In genomic region chr15:101017935-101018849, GRCh38 we compare ENCODE assay signal across 18 cellular contexts.
DNase-seq lines count a peak whose midpoint lies in the region; ATAC-seq and TF ChIP-seq lines count a peak whose summit lies in the region.
"Had no signal": no experiment of that assay in that cellular context is flagged by ENCODE, and none has a peak within 500 bp of the region (broad histone marks: within the 10 kb centered on the region; RNA-seq: fewer than 3 reads in every experiment).

No MANE protein-coding gene starts in this region.

- H3K36me3 ChIP-seq in RWPE2 (ENCODE audit: low read depth) = peaks cover 14% of the 10 kb centered on the region
- H3K36me3 ChIP-seq in suprapubic skin = peaks cover 59% of the 10 kb centered on the region
- H3K36me3 ChIP-seq in smooth muscle cell (ENCODE audit: low read depth) = no peaks in the 10 kb centered on the region
- H3K36me3 ChIP-seq: breast epithelium had no signal

- no peaks in the 10 kb centered on the region for H3K36me3 Mint-ChIP-seq in activated CD8-positive, alpha-beta T cell treated with anti-CD3 and anti-CD28 coated beads, Interleukin-2, amount 10 ng/mL, durations not matched to agents 7 days and 5 days (ENCODE audit: low read depth)
- H3K36me3 Mint-ChIP-seq in activated CD8-positive, alpha-beta T cell treated with anti-CD3 and anti-CD28 coated beads for 36 hours (ENCODE audit: low read depth) = no peaks in the 10 kb centered on the region
- no peaks in the 10 kb centered on the region for H3K36me3 Mint-ChIP-seq in nephron progenitor cell (ENCODE audit: low read depth)
- H3K36me3 Mint-ChIP-seq: activated naive CD4-positive, alpha-beta T cell treated with anti-CD3 and anti-CD28 coated beads, Interleukin-2, amount 50 U/mL, for 24 hours; T-cell had no signal

- no peaks in the 10 kb centered on the region for H3K27me3 Mint-ChIP-seq in activated CD8-positive, alpha-beta T cell treated with anti-CD3 and anti-CD28 coated beads, Interleukin-2, amount 10 ng/mL, durations not matched to agents 7 days and 5 days (ENCODE audit: low read depth)
- peaks cover 2% of the 10 kb centered on the region for H3K27me3 Mint-ChIP-seq in activated CD8-positive, alpha-beta T cell treated with anti-CD3 and anti-CD28 coated beads for 36 hours
- peaks cover 13% of the 10 kb centered on the region for H3K27me3 Mint-ChIP-seq in nephron progenitor cell (ENCODE audit: low read depth, poor library complexity)
- H3K27me3 Mint-ChIP-seq: activated naive CD4-positive, alpha-beta T cell treated with anti-CD3 and anti-CD28 coated beads, Interleukin-2, amount 50 U/mL, for 24 hours had no signal

- no peaks in the 10 kb centered on the region for H3K4me1 ChIP-seq in RWPE2 (ENCODE audit: insufficient read depth, poor library complexity, severe bottlenecking)
- no peaks in the 10 kb centered on the region for H3K4me1 ChIP-seq in suprapubic skin
- H3K4me1 ChIP-seq in smooth muscle cell (ENCODE audit: low read depth) = peaks cover 7% of the 10 kb centered on the region
- H3K4me1 ChIP-seq: breast epithelium, Caco-2 had no signal

- no peak overlapping the region for H3K4me3 Mint-ChIP-seq in activated CD8-positive, alpha-beta T cell treated with anti-CD3 and anti-CD28 coated beads, Interleukin-2, amount 10 ng/mL, durations not matched to agents 7 days and 5 days
- H3K4me3 Mint-ChIP-seq in activated CD8-positive, alpha-beta T cell treated with anti-CD3 and anti-CD28 coated beads for 36 hours = no peak overlapping the region
- H3K4me3 Mint-ChIP-seq in nephron progenitor cell = no peak overlapping the region
- H3K4me3 Mint-ChIP-seq: activated naive CD4-positive, alpha-beta T cell treated with anti-CD3 and anti-CD28 coated beads, Interleukin-2, amount 50 U/mL, for 24 hours; effector memory CD8-positive, alpha-beta T cell; T-cell; WTC11 had no signal

- H3K9me3 Mint-ChIP-seq in activated CD8-positive, alpha-beta T cell treated with anti-CD3 and anti-CD28 coated beads, Interleukin-2, amount 10 ng/mL, durations not matched to agents 7 days and 5 days (ENCODE audit: insufficient read depth) = no peaks in the 10 kb centered on the region
- H3K9me3 Mint-ChIP-seq in activated CD8-positive, alpha-beta T cell treated with anti-CD3 and anti-CD28 coated beads for 36 hours = no peaks in the 10 kb centered on the region
- no peaks in the 10 kb centered on the region for H3K9me3 Mint-ChIP-seq in nephron progenitor cell
- H3K9me3 Mint-ChIP-seq: activated naive CD4-positive, alpha-beta T cell treated with anti-CD3 and anti-CD28 coated beads, Interleukin-2, amount 50 U/mL, for 24 hours; effector memory CD8-positive, alpha-beta T cell; T-cell had no signal

- no peaks in the 10 kb centered on the region for H3K4me1 Mint-ChIP-seq in activated CD8-positive, alpha-beta T cell treated with anti-CD3 and anti-CD28 coated beads, Interleukin-2, amount 10 ng/mL, durations not matched to agents 7 days and 5 days (ENCODE audit: low read depth)
- H3K4me1 Mint-ChIP-seq in activated CD8-positive, alpha-beta T cell treated with anti-CD3 and anti-CD28 coated beads for 36 hours (ENCODE audit: low read depth) = no peaks in the 10 kb centered on the region
- H3K4me1 Mint-ChIP-seq in nephron progenitor cell = peaks cover 35% of the 10 kb centered on the region
- H3K4me1 Mint-ChIP-seq: activated naive CD4-positive, alpha-beta T cell treated with anti-CD3 and anti-CD28 coated beads, Interleukin-2, amount 50 U/mL, for 24 hours had no signal

- no peak for TF ChIP-seq EP300 in suprapubic skin (IDR thresholded peaks at IDR 0.05)

- WGBS in suprapubic skin = 78% methylated on average over 15 of the region's 15 CpGs
- 93% methylated on average over 15 of the region's 15 CpGs for WGBS in smooth muscle cell (ENCODE audit: low lambda C conversion rate)

- H3F3A ChIP-seq in smooth muscle cell (ENCODE audit: low read depth) = peaks cover 6% of the 10 kb centered on the region

- H4K20me1 ChIP-seq in smooth muscle cell (ENCODE audit: low read depth) = no peaks in the 10 kb centered on the region

- H3K9ac ChIP-seq in smooth muscle cell (ENCODE audit: low read depth) = no peak overlapping the region

- TF ChIP-seq CTCF in activated CD8-positive, alpha-beta T cell treated with anti-CD3 and anti-CD28 coated beads for 36 hours (IDR thresholded peaks at IDR 0.05) = no peak
- TF ChIP-seq CTCF in RWPE2 (IDR thresholded peaks at IDR 0.05; ENCODE audit: poor library complexity, severe bottlenecking) = no peak
- no peak for TF ChIP-seq CTCF in suprapubic skin (IDR thresholded peaks at IDR 0.05)
- no peak for TF ChIP-seq CTCF in smooth muscle cell (IDR thresholded peaks at IDR 0.05; ENCODE audit: borderline replicate concordance, insufficient read depth, poor library complexity, severe bottlenecking)
- TF ChIP-seq CTCF in nephron progenitor cell (IDR thresholded peaks at IDR 0.05) = no peak

- no peak for TF ChIP-seq POLR2A in suprapubic skin (IDR thresholded peaks at IDR 0.05)

- H3K4me2 ChIP-seq in smooth muscle cell = no peak overlapping the region

- no peak overlapping the region for H3K27ac ChIP-seq in RWPE2 (ENCODE audit: poor library complexity, severe bottlenecking)
- no peak overlapping the region for H3K27ac ChIP-seq in suprapubic skin
- H3K27ac ChIP-seq in smooth muscle cell (ENCODE audit: low read depth) = no peak overlapping the region
- H3K27ac ChIP-seq: breast epithelium had no signal

- no peak overlapping the region for H2AFZ ChIP-seq in smooth muscle cell (ENCODE audit: low read depth)

- CTCF ChIA-PET in activated CD8-positive, alpha-beta T cell treated with anti-CD3 and anti-CD28 coated beads, Interleukin-2, amount 10 ng/mL, durations not matched to agents 7 days and 5 days (lab: Charles Lee) = interaction anchor here (1.0 to 4.5 kb wide), 4 partner anchors 11 to 668 kb away, joined by 4 to 41 read pairs (median 16); no protein-coding TSS in a partner anchor
- CTCF ChIA-PET in activated CD8-positive, alpha-beta T cell treated with anti-CD3 and anti-CD28 coated beads for 36 hours (lab: Charles Lee) = interaction anchor here (1.0 to 6.9 kb wide), 2 partner anchors 9 to 240 kb away, joined by 3 to 77 read pairs; no protein-coding TSS in a partner anchor

- H3K9me3 ChIP-seq in RWPE2 (ENCODE audit: severe bottlenecking) (no peaks in the 10 kb centered on the region), suprapubic skin (no peaks in the 10 kb centered on the region), smooth muscle cell (replicated peaks; ENCODE audit: low read depth) (no peaks in the 10 kb centered on the region)
- H3K9me3 ChIP-seq: breast epithelium, Caco-2 had no signal

- ATAC-seq in activated CD8-positive, alpha-beta T cell treated with anti-CD3 and anti-CD28 coated beads, Interleukin-2, amount 10 ng/mL, durations not matched to agents 7 days and 5 days = no peak
- no peak for ATAC-seq in activated CD8-positive, alpha-beta T cell treated with anti-CD3 and anti-CD28 coated beads for 36 hours
- ATAC-seq in RWPE2 (ENCODE audit: low read depth) (no peak), SK-N-SH treated with all-trans-retinoic acid at 6 μM for 48 hours (no peak)
- ATAC-seq: effector memory CD8-positive, alpha-beta T cell; T-cell had no signal

- H3K79me2 ChIP-seq in smooth muscle cell (ENCODE audit: low read depth) = no peaks in the 10 kb centered on the region

- H3K4me3 ChIP-seq in RWPE2 (ENCODE audit: severe bottlenecking) (no peak overlapping the region), suprapubic skin (no peak overlapping the region), smooth muscle cell (no peak overlapping the region)
- H3K4me3 ChIP-seq: breast epithelium had no signal

- DNase-seq in activated CD8-positive, alpha-beta T cell treated with anti-CD3 and anti-CD28 coated beads, Interleukin-2, amount 10 ng/mL, durations not matched to agents 7 days and 5 days = peak; percentile 15
- DNase-seq in activated CD8-positive, alpha-beta T cell treated with anti-CD3 and anti-CD28 coated beads for 36 hours = no peak
- peak; percentile 37 for DNase-seq in RWPE2 (ENCODE audit: low spot score)
- DNase-seq in fibroblast of peridontal ligament (ENCODE audit: extremely low read depth) = peak; percentile 84
- peak; percentile 41 to 51 for DNase-seq in suprapubic skin (ENCODE audit: low spot score in 2 of 2)
- DNase-seq in smooth muscle cell (lab: John Stamatoyannopoulos, UW; ENCODE audit: unreplicated experiment) = no peak
- no peak for DNase-seq in nephron progenitor cell
- DNase-seq: Caco-2; effector memory CD8-positive, alpha-beta T cell; Karpas-422; NCI-H187; NCI-H510A; posterior cingulate gyrus had no signal

- intact Hi-C loops in activated CD8-positive, alpha-beta T cell treated with anti-CD3 and anti-CD28 coated beads for 36 hours (cut with micrococcal nuclease) = no loop called here

- POLR2A ChIA-PET in activated CD8-positive, alpha-beta T cell treated with anti-CD3 and anti-CD28 coated beads, Interleukin-2, amount 10 ng/mL, durations not matched to agents 7 days and 5 days (lab: Charles Lee) = no interaction called here
- POLR2A ChIA-PET in activated CD8-positive, alpha-beta T cell treated with anti-CD3 and anti-CD28 coated beads for 36 hours (lab: Charles Lee) = no interaction called here

- no peak overlapping the region for H3K27ac Mint-ChIP-seq in activated CD8-positive, alpha-beta T cell treated with anti-CD3 and anti-CD28 coated beads, Interleukin-2, amount 10 ng/mL, durations not matched to agents 7 days and 5 days
- H3K27ac Mint-ChIP-seq in activated CD8-positive, alpha-beta T cell treated with anti-CD3 and anti-CD28 coated beads for 36 hours = no peak overlapping the region
- no peak overlapping the region for H3K27ac Mint-ChIP-seq in nephron progenitor cell
- H3K27ac Mint-ChIP-seq: activated naive CD4-positive, alpha-beta T cell treated with anti-CD3 and anti-CD28 coated beads, Interleukin-2, amount 50 U/mL, for 24 hours; effector memory CD8-positive, alpha-beta T cell; T-cell; WTC11 had no signal

- H3K27me3 ChIP-seq in RWPE2 (ENCODE audit: insufficient read depth, poor library complexity, severe bottlenecking) (no peaks in the 10 kb centered on the region), suprapubic skin (no peaks in the 10 kb centered on the region), smooth muscle cell (ENCODE audit: low read depth) (no peaks in the 10 kb centered on the region)
- H3K27me3 ChIP-seq: breast epithelium had no signal

TF ChIP-seq in SK-N-SH treated with all-trans-retinoic acid at 6 μM for 48 hours, 23 proteins besides CTCF, POLR2A, EP300 and RAD21 (continues in another document):
- TF ChIP-seq ZNF8 (CRISPR knock-in tag; IDR thresholded peaks at IDR 0.05) (no peak), TOX (CRISPR knock-in tag; IDR thresholded peaks at IDR 0.05; ENCODE audit: borderline replicate concordance) (no peak)

Comparison
In these comparisons a context has a peak if more than half of its experiments do, and no peak if none do; other contexts are left out.
1. DNase-seq: peak in activated CD8-positive, alpha-beta T cell treated with anti-CD3 and anti-CD28 coated beads, Interleukin-2, amount 10 ng/mL, durations not matched to agents 7 days and 5 days (single experiment), RWPE2 (single experiment), fibroblast of peridontal ligament (single experiment) and suprapubic skin (2 of 2); none in activated CD8-positive, alpha-beta T cell treated with anti-CD3 and anti-CD28 coated beads for 36 hours (single experiment), smooth muscle cell (single experiment) and nephron progenitor cell (single experiment).